ENCODE assay signal across 1 cellular context in the genomic region with DNA sequence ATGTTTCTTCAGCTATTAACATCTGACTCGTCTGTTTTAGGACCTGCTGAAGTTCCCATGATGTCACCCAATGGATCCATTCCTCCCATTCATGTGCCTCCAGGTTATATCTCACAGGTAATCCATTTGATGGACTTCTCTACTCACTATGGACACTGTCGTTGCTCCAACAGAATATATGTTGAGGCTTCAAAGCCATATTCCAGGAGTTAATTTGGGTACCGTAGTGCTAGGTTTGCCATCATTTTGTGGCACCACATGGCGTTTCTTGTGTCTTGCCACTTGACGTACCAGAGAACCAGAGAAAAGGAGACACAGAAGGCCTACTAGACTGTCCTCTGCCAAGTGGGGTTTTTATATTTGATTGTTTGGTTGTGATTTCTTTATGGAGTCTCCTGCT.
TF ChIP-seq lines count a peak whose summit lies in the region.

No MANE protein-coding gene starts in this region.

TF ChIP-seq in WTC11, 78 proteins besides CTCF, POLR2A, EP300 and RAD21 (continued from another document):
- TF ChIP-seq, protein P1, sequence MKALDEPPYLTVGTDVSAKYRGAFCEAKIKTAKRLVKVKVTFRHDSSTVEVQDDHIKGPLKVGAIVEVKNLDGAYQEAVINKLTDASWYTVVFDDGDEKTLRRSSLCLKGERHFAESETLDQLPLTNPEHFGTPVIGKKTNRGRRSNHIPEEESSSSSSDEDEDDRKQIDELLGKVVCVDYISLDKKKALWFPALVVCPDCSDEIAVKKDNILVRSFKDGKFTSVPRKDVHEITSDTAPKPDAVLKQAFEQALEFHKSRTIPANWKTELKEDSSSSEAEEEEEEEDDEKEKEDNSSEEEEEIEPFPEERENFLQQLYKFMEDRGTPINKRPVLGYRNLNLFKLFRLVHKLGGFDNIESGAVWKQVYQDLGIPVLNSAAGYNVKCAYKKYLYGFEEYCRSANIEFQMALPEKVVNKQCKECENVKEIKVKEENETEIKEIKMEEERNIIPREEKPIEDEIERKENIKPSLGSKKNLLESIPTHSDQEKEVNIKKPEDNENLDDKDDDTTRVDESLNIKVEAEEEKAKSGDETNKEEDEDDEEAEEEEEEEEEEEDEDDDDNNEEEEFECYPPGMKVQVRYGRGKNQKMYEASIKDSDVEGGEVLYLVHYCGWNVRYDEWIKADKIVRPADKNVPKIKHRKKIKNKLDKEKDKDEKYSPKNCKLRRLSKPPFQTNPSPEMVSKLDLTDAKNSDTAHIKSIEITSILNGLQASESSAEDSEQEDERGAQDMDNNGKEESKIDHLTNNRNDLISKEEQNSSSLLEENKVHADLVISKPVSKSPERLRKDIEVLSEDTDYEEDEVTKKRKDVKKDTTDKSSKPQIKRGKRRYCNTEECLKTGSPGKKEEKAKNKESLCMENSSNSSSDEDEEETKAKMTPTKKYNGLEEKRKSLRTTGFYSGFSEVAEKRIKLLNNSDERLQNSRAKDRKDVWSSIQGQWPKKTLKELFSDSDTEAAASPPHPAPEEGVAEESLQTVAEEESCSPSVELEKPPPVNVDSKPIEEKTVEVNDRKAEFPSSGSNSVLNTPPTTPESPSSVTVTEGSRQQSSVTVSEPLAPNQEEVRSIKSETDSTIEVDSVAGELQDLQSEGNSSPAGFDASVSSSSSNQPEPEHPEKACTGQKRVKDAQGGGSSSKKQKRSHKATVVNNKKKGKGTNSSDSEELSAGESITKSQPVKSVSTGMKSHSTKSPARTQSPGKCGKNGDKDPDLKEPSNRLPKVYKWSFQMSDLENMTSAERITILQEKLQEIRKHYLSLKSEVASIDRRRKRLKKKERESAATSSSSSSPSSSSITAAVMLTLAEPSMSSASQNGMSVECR (CRISPR knock-in tag; IDR thresholded peaks at IDR 0.05; ENCODE audit: borderline replicate concordance): no peak
